ENCODE assay signal across 19 cellular contexts in the genomic region with DNA sequence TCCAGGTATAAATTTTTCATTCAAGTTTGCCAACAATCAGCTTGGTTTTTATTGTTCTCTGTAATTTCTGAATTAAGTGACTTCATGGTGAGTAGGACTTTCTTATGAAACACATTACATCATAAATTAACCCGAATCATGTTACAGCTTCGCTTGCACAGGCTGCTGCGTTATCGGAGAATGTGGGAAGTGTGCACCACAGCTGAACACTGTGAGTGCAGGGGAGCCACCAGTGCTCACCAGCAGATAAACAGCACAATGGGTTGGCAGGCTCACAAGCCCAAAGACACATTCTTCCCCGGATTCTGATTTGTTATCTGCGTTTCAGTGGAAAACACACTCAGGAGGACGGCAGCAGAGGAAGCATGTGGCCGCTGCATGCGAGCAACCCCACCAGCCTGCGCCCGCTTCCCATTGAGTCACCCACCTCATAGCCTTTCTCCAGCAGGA.
DNase-seq lines count a peak whose midpoint lies in the region; ATAC-seq and TF ChIP-seq lines count a peak whose summit lies in the region.
"Had no signal": no experiment of that assay in that cellular context is flagged by ENCODE, and none has a peak within 500 bp of the region (broad histone marks: within the 10 kb centered on the region; RNA-seq: fewer than 3 reads in every experiment).

No MANE protein-coding gene starts in this region.

- CTCF ChIA-PET in RWPE1 (lab: Yijun Ruan, JAX) = interaction anchor here (0.6 kb wide), 1 partner anchor 225 kb away, joined by 3 read pairs; no protein-coding TSS in a partner anchor

- H3K9me3 ChIP-seq in WERI-Rb-1 (ENCODE audit: severe bottlenecking) = no peaks in the 10 kb centered on the region

- no peak for TF ChIP-seq POLR2A in erythroblast (IDR thresholded peaks at IDR 0.05; ENCODE audit: low read length)

- peak; percentile 63 for ATAC-seq in left lobe of liver
- ATAC-seq: GM12878 had no signal

- no peak overlapping the region for H3K27ac ChIP-seq in RWPE1
- H3K27ac ChIP-seq in WERI-Rb-1 = no peak overlapping the region
- H3K27ac ChIP-seq: GM23248 had no signal

- H3K36me3 ChIP-seq in WERI-Rb-1 = no peaks in the 10 kb centered on the region

- POLR2A ChIA-PET in RWPE1 (lab: Yijun Ruan, JAX; ENCODE audit: low non-redundant PET) = no interaction called here

- no peaks in the 10 kb centered on the region for H3K27me3 ChIP-seq in WERI-Rb-1 (ENCODE audit: insufficient read depth, low read depth, severe bottlenecking)

- DNase-seq in Daoy (ENCODE audit: low read depth) (peak; percentile 50), RWPE1 (ENCODE audit: low spot score) (peak; percentile 9), erythroblast (lab: John Stamatoyannopoulos, UW) (peak; percentile 81 to 94), left lobe of liver (ENCODE audit: low spot score) (no peak), NCI-H748 treated with DMSO at 0.1 percent for 48 hours (lab: John Stamatoyannopoulos, UW) (no peak), WERI-Rb-1 (no peak), HT-29 (ENCODE audit: low spot score) (no peak)
- no peak for DNase-seq in stimulated activated CD8-positive, alpha-beta memory T cell treated with anti-CD3 and anti-CD28 coated beads, Interleukin-4, amount 100 ng/mL, for 48 hours
- DNase-seq: ACHN; activated CD8-positive, alpha-beta memory T cell treated with anti-CD3 and anti-CD28 coated beads, Interleukin-2, amount 50 U/mL, for 4 hours; activated naive CD4-positive, alpha-beta T cell treated with Interleukin-2 at 50 U/mL for 16 hours; CD4-positive, alpha-beta memory T cell; effector memory CD4-positive, alpha-beta T cell; GM23248; NCI-H2171; RPMI8226; small intestine; stimulated activated naive CD4-positive, alpha-beta T cell had no signal

- TF ChIP-seq CTCF in RWPE1 (conservative IDR thresholded peaks at IDR 0.05; ENCODE audit: low read depth) (no peak), WERI-Rb-1 (IDR thresholded peaks at IDR 0.05; ENCODE audit: low read depth, low read length) (no peak)

- H3K4me3 ChIP-seq in WERI-Rb-1 (ENCODE audit: low read depth, low read length) = no peak overlapping the region
- H3K4me3 ChIP-seq: GM12878, GM23248 had no signal

Comparison
In these comparisons a context has a peak if more than half of its experiments do, and no peak if none do; other contexts are left out.
1. DNase-seq: peak in Daoy (single experiment), RWPE1 (single experiment) and erythroblast (2 of 2); none in left lobe of liver (single experiment), NCI-H748 treated with DMSO at 0.1 percent for 48 hours (single experiment), stimulated activated CD8-positive, alpha-beta memory T cell treated with anti-CD3 and anti-CD28 coated beads, Interleukin-4, amount 100 ng/mL, for 48 hours (single experiment), WERI-Rb-1 (single experiment) and HT-29 (single experiment).